In the genomic region with DNA sequence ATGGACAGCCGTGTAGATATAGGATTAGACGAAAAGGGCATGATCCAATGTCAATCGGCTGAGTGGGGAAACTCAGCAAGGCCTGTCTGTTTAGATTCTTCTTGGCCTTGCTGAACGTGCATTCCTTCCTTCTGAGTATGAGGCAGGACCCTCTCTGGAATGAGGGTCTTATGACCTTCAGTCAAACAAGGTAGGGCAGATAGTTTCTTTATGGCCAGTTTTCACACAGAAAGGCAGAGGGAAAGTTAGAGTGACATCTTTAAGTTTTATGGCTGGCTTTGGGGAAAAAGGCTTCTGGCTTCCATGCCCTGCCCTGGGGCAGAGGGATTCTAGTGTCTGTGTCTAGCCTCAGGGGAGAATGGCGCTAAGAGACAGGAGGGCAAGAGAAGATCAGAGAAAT, we compare ENCODE assay signal across 1 cellular context.
TF ChIP-seq lines count a peak whose summit lies in the region.

No MANE protein-coding gene starts in this region.

TF ChIP-seq in HepG2, 621 proteins besides CTCF, POLR2A, EP300 and RAD21 (continued from another document):
- TF ChIP-seq ZIK1 (CRISPR knock-in tag; IDR thresholded peaks at IDR 0.05; ENCODE audit: borderline replicate concordance, low read depth) = no peak
- no peak for TF ChIP-seq USF2 (IDR thresholded peaks at IDR 0.05; ENCODE audit: low read depth, low read length)
- TF ChIP-seq USF2 (CRISPR knock-in tag; IDR thresholded peaks at IDR 0.05; ENCODE audit: borderline replicate concordance) = no peak
